8 cellular contexts compared by ENCODE assay signal in genomic region chr2:54455584-54456525, GRCh38. TPM values are rescaled to one million over a fixed set of nuclear protein-coding genes. Genes with fewer than 3 reads are reported as not detected.
DNase-seq lines count a peak whose midpoint lies in the region; ATAC-seq and TF ChIP-seq lines count a peak whose summit lies in the region.

TSS of gene SPTBN1 (plus strand) at chr2:54456327. CDS start at chr2:54526419, 70,092 bp downstream.

- H3K36me3 ChIP-seq in BE2C, result no peaks in the 10 kb centered on the region; the same call in 1 of the 2 replicates
- no peaks in the 10 kb centered on the region for H3K36me3 ChIP-seq in Loucy (ENCODE audit: insufficient read depth, low read length)
- no peaks in the 10 kb centered on the region for H3K36me3 ChIP-seq in gastrocnemius medialis

- no peak within 1 kb of the TSS for H3K27ac Mint-ChIP-seq in immature natural killer cell

- peaks cover 9% of the 10 kb centered on the region for H4K20me1 ChIP-seq in Loucy (ENCODE audit: insufficient read depth, low read length, poor library complexity, severe bottlenecking)

- H3K4me3 ChIP-seq in BE2C (ENCODE audit: low read depth, low read length), result peak within 1 kb of the TSS; percentile 80
- peak within 1 kb of the TSS; percentile 89 for H3K4me3 ChIP-seq in Loucy (ENCODE audit: low read length, poor library complexity, severe bottlenecking)
- H3K4me3 ChIP-seq in gastrocnemius medialis, result peak within 1 kb of the TSS; percentile 68 to 86 (median 81)

- no peaks in the 10 kb centered on the region for H3K36me3 Mint-ChIP-seq in immature natural killer cell

- DNase-seq in BE2C (peak; percentile 86), SW480 (ENCODE audit: low spot score) (peak; percentile 85), cerebellar cortex (ENCODE audit: low spot score) (peak; percentile 90), immature natural killer cell (no peak), gastrocnemius medialis (peak; percentile 80 to 82), NOMO-1 (lab: John Stamatoyannopoulos, UW; ENCODE audit: unreplicated experiment in 2 of 2) (no peak)

- H3K79me2 ChIP-seq in Loucy (ENCODE audit: insufficient read depth, low read length), result peaks cover 26% of the 10 kb centered on the region

- H3K4me1 ChIP-seq in BE2C (no peaks in the 10 kb centered on the region), Loucy (ENCODE audit: insufficient read depth, low read length, poor library complexity, severe bottlenecking) (peaks cover 11% of the 10 kb centered on the region), gastrocnemius medialis (peaks cover 32 to 37% of the 10 kb centered on the region in 2 donors)

- intact Hi-C loops in gastrocnemius medialis (cut with DNase I; ENCODE audit: low total_unique reads), result loop anchor here (1.0 to 10.0 kb wide), 4 partner anchors 57 to 489 kb away; partner anchors contain the start of gene ACYP2

- TF ChIP-seq CTCF in BE2C (IDR thresholded peaks at IDR 0.05; ENCODE audit: low read depth, low read length) (no peak), Loucy (conservative IDR thresholded peaks at IDR 0.05; ENCODE audit: low read length) (no peak), gastrocnemius medialis (IDR thresholded peaks at IDR 0.05 in 4 of 5, conservative IDR thresholded peaks at IDR 0.05 in 1 of 5) (no peak)

- H3K4me3 Mint-ChIP-seq in immature natural killer cell, result peak within 1 kb of the TSS; percentile 78 to 85 (median 84)

- H3K9me3 Mint-ChIP-seq in immature natural killer cell, result peaks cover 0 to 2% (median 0%) of the 10 kb centered on the region in 6 donors

- no peaks in the 10 kb centered on the region for H3K9me2 ChIP-seq in Loucy (replicated peaks; ENCODE audit: low read depth, low read length)

- H2AFZ ChIP-seq in Loucy (ENCODE audit: low read length), result peak within 1 kb of the TSS; percentile 93

- H3K9me3 ChIP-seq in BE2C (no peaks in the 10 kb centered on the region), Loucy (ENCODE audit: insufficient read depth, low read depth, low read length) (no peaks in the 10 kb centered on the region), gastrocnemius medialis (no peaks in the 10 kb centered on the region)

- no peaks in the 10 kb centered on the region for H3F3A ChIP-seq in Loucy (ENCODE audit: low read depth)

- ATAC-seq in GM19035 (IDR thresholded peaks at IDR 0.05; ENCODE audit: unreplicated experiment) (peak; percentile 40), gastrocnemius medialis (peak; percentile 63 to 69)

- H3K4me2 ChIP-seq in Loucy (ENCODE audit: low read depth, low read length, poor library complexity, severe bottlenecking), result peak within 1 kb of the TSS; percentile 97

- peak; percentile 43 to 66 for TF ChIP-seq POLR2A in gastrocnemius medialis (IDR thresholded peaks at IDR 0.05)

- H3K9ac ChIP-seq in Loucy (ENCODE audit: low read depth, low read length, poor library complexity, severe bottlenecking), result peak within 1 kb of the TSS; percentile 38

- in situ Hi-C loops in gastrocnemius medialis (cut with MboI; ENCODE audit: low sequenced_read_pairs in 4 of 4), result no loop called here

- peak within 1 kb of the TSS; percentile 89 to 94 (median 91) for H3K27ac ChIP-seq in gastrocnemius medialis

- peaks cover 14 to 21% of the 10 kb centered on the region in 2 donors for H3K4me1 Mint-ChIP-seq in immature natural killer cell

- H3K27me3 Mint-ChIP-seq in immature natural killer cell (ENCODE audit: low read depth in 3 of 3), result peaks cover 15 to 31% (median 21%) of the 10 kb centered on the region in 3 donors

- no peaks in the 10 kb centered on the region for H3K27me3 ChIP-seq in BE2C
- H3K27me3 ChIP-seq in Loucy (ENCODE audit: insufficient read depth, low read length, poor library complexity, severe bottlenecking), result peaks cover 63% of the 10 kb centered on the region
- H3K27me3 ChIP-seq in gastrocnemius medialis, result no peaks in the 10 kb centered on the region

RNA-seq across cellular contexts. Expression of gene SPTBN1, which starts in this region (rescaled TPM):
- polyA plus RNA-seq in BE2C (2012; ENCODE audit: insufficient read depth, insufficient read length, low read depth), result 135 TPM
- polyA plus RNA-seq in immature natural killer cell, result 10 to 100 TPM in 1 of 3 donors, 1 to 10 TPM in 1, under 1 TPM in 1; 0.41 to 57.5 (median 7.7) TPM
- 100 to 1,000 TPM; 107 to 191 (median 119) TPM for total RNA-seq in gastrocnemius medialis

Comparison
In these comparisons a context has a peak if more than half of its experiments do, and no peak if none do; other contexts are left out.
1. DNase-seq: peak in BE2C (single experiment), SW480 (single experiment), cerebellar cortex (single experiment) and gastrocnemius medialis (2 of 2); none in immature natural killer cell (0 of 3) and NOMO-1 (0 of 2).
2. Peak in every context shown above with its lines, with median percentiles within 50 percentile points of each other: H3K4me3 ChIP-seq.